14 cellular contexts compared by ENCODE assay signal in the genomic region with DNA sequence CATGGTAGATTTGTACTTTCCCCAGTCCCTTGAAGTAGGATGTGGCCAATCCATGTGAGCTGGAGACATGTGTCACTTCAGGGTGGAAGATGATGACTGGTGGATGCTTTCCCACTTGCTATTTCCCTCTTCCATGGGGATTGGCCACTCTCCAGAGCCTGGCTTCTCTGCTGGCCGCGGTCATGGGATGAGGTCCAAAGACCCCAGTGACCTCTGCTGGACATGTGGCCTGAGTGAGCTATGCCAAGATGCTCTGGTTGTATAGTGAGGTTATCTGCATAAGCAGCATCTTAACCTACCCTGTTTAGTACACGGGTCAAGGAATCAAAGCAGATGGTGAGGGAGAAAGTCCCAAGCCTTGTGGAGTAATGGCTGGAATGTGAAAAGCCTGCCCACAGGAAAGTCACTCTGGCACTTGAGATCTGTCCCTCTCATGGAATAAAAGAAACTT. TPM values are rescaled to one million over a fixed set of nuclear protein-coding genes. Genes with fewer than 3 reads are reported as not detected.
DNase-seq lines count a peak whose midpoint lies in the region; ATAC-seq and TF ChIP-seq lines count a peak whose summit lies in the region.
"Had no signal": no experiment of that assay in that cellular context is flagged by ENCODE, and none has a peak within 500 bp of the region (broad histone marks: within the 10 kb centered on the region; RNA-seq: fewer than 3 reads in every experiment).

No MANE protein-coding gene starts in this region.

- BruUV-seq in mammary epithelial cell (replicated peaks; lab: Mats Ljungman, UMichigan) = no TSS peak

- H3K4me3 ChIP-seq in mammary epithelial cell (replicated peaks in 1 of 3; ENCODE audit: insufficient read depth in 1 of 3, low read depth in 2 of 3, low read length in 3 of 3) (no peak overlapping the region), stomach smooth muscle (ENCODE audit: low read length in 2 of 2) (no peak overlapping the region), H7 (ENCODE audit: insufficient read depth, low read depth, low read length) (no peak overlapping the region), GM23338 (no peak overlapping the region)
- H3K4me3 ChIP-seq: SK-N-MC had no signal

- H3K4me1 ChIP-seq in mammary epithelial cell (ENCODE audit: insufficient read depth, low read length) = peaks cover 15% of the 10 kb centered on the region
- H3K4me1 ChIP-seq in stomach smooth muscle (ENCODE audit: control insufficient read depth, insufficient read depth, low read length) = peaks cover 45% of the 10 kb centered on the region
- peaks cover 18% of the 10 kb centered on the region for H3K4me1 ChIP-seq in GM23338 (ENCODE audit: insufficient read depth)

- dilution Hi-C loops in mammary epithelial cell (cut with HindIII; ENCODE audit: low sequenced_read_pairs) = loop anchor here (5.0 kb wide), 1 partner anchor 45 kb away; no protein-coding TSS in a partner anchor

- H3F3A ChIP-seq in GM23338 (replicated peaks; ENCODE audit: low read depth) = peaks cover 4% of the 10 kb centered on the region; the same call in 1 of the 2 replicates

- H3K79me2 ChIP-seq in mammary epithelial cell (ENCODE audit: insufficient read depth, low read length) (no peaks in the 10 kb centered on the region), GM23338 (replicated peaks; ENCODE audit: insufficient read depth) (no peaks in the 10 kb centered on the region; the same call in 1 of the 2 replicates)

- H3K4me1 Mint-ChIP-seq in GM23338 = peaks cover 16% of the 10 kb centered on the region
- H3K4me1 Mint-ChIP-seq: CD4-positive, CD25-positive, alpha-beta regulatory T cell; endodermal cell had no signal

- peak; percentile 74 for DNase-seq in LHCN-M2 (ENCODE audit: low read depth)
- no peak for DNase-seq in mammary epithelial cell
- DNase-seq in kidney tubule cell (ENCODE audit: low spot score) = peak; percentile 15
- no peak for DNase-seq in H7
- no peak for DNase-seq in NCI-H1092 (lab: John Stamatoyannopoulos, UW)
- no peak for DNase-seq in NCI-H2171 treated with DMSO at 0.1 percent for 48 hours (lab: John Stamatoyannopoulos, UW)
- no peak for DNase-seq in GM23338 (ENCODE audit: low spot score)
- DNase-seq: CD4-positive, CD25-positive, alpha-beta regulatory T cell; endodermal cell; NCI-H1694; NCI-H82 had no signal

- no peaks in the 10 kb centered on the region for H3K9me2 ChIP-seq in GM23338 (ENCODE audit: insufficient read depth)

- no peak overlapping the region for H3K27ac Mint-ChIP-seq in GM23338
- H3K27ac Mint-ChIP-seq: CD4-positive, CD25-positive, alpha-beta regulatory T cell; endodermal cell; stimulated activated naive CD8-positive, alpha-beta T cell treated with anti-CD3 and anti-CD28 coated beads, Interleukin-15, Interleukin-2, amounts not matched to agents 100 ng/mL and 50 ng/mL, for 24 hours had no signal

- in situ Hi-C loops in mammary epithelial cell (cut with MboI; ENCODE audit: low sequenced_read_pairs in 2 of 2) = no loop called here

- H3K27me3 ChIP-seq in mammary epithelial cell (ENCODE audit: insufficient read depth, low read length) = no peaks in the 10 kb centered on the region
- H3K27me3 ChIP-seq in stomach smooth muscle (ENCODE audit: control insufficient read depth in 1 of 2, insufficient read depth in 2 of 2, low read length in 2 of 2) = no peaks in the 10 kb centered on the region
- no peaks in the 10 kb centered on the region for H3K27me3 ChIP-seq in H7 (ENCODE audit: control insufficient read depth, insufficient read depth, low read length)
- H3K27me3 ChIP-seq in GM23338 (ENCODE audit: insufficient read depth) = no peaks in the 10 kb centered on the region

- H3K36me3 Mint-ChIP-seq in GM23338 (ENCODE audit: low read depth) = peaks cover 36% of the 10 kb centered on the region
- H3K36me3 Mint-ChIP-seq: CD4-positive, CD25-positive, alpha-beta regulatory T cell had no signal

- 22% methylated on average over 3 of the region's 3 CpGs for WGBS in mammary epithelial cell (ENCODE audit: low coverage, missing lambda C conversion rate)

- peak overlapping the region; percentile 44 for H3K4me2 ChIP-seq in mammary epithelial cell (ENCODE audit: insufficient read depth, low read depth, low read length)
- H3K4me2 ChIP-seq in GM23338 = no peak overlapping the region

- intact Hi-C loops in mammary epithelial cell (cut with micrococcal nuclease) = no loop called here

- TF ChIP-seq CTCF in mammary epithelial cell (conservative IDR thresholded peaks at IDR 0.05 in 1 of 2, IDR thresholded peaks at IDR 0.05 in 1 of 2; ENCODE audit: extremely low read depth in 1 of 2, insufficient read depth in 1 of 2, low read depth in 1 of 2, low read length in 2 of 2) (no peak), GM23338 (conservative IDR thresholded peaks at IDR 0.05; ENCODE audit: low read depth in 2 of 2) (no peak)

- no peak overlapping the region for H3K4me3 Mint-ChIP-seq in GM23338
- H3K4me3 Mint-ChIP-seq: CD4-positive, CD25-positive, alpha-beta regulatory T cell; endodermal cell; stimulated activated naive CD8-positive, alpha-beta T cell treated with anti-CD3 and anti-CD28 coated beads, Interleukin-15, Interleukin-2, amounts not matched to agents 100 ng/mL and 50 ng/mL, for 24 hours had no signal

- CTCF ChIA-PET in mammary epithelial cell (lab: Charles Lee; ENCODE audit: low non-redundant PET) = no interaction called here

- H2AFZ ChIP-seq in mammary epithelial cell (ENCODE audit: low read depth, low read length) (peak overlapping the region; percentile 49), GM23338 (no peak overlapping the region)

- H3K36me3 ChIP-seq in mammary epithelial cell (ENCODE audit: insufficient read depth, low read length) (no peaks in the 10 kb centered on the region), stomach smooth muscle (ENCODE audit: control insufficient read depth in 2 of 2, insufficient read depth in 2 of 2, low read length in 2 of 2) (peaks cover 0 to 7% of the 10 kb centered on the region in 2 donors), H7 (replicated peaks; ENCODE audit: control insufficient read depth, insufficient read depth, low read length) (peaks cover 18% of the 10 kb centered on the region), GM23338 (ENCODE audit: insufficient read depth) (peaks cover 4% of the 10 kb centered on the region)

- H3K9ac ChIP-seq in mammary epithelial cell (ENCODE audit: insufficient read depth, low read length) = no peak overlapping the region
- H3K9ac ChIP-seq in stomach smooth muscle (ENCODE audit: low read length in 2 of 2) = no peak overlapping the region

- H4K20me1 ChIP-seq in mammary epithelial cell (ENCODE audit: insufficient read depth, low read length) (no peaks in the 10 kb centered on the region), GM23338 (replicated peaks; ENCODE audit: insufficient read depth) (peaks cover 7% of the 10 kb centered on the region; the same call in 1 of the 2 replicates)

- H3K9me3 ChIP-seq in mammary epithelial cell (replicated peaks; ENCODE audit: insufficient read depth, low read length) (no peaks in the 10 kb centered on the region), stomach smooth muscle (ENCODE audit: control insufficient read depth in 2 of 2, low read length in 2 of 2) (no peaks in the 10 kb centered on the region)

- no peak for ATAC-seq in GM23338

- H3K27me3 Mint-ChIP-seq in GM23338 (ENCODE audit: insufficient read depth, low read depth, poor library complexity) = peaks cover 5% of the 10 kb centered on the region

- H3K27ac ChIP-seq in mammary epithelial cell (ENCODE audit: insufficient read depth, low read depth, low read length) (no peak overlapping the region), stomach smooth muscle (ENCODE audit: low read length) (peak overlapping the region; percentile 46), GM23338 (ENCODE audit: low read depth) (no peak overlapping the region)
- H3K27ac ChIP-seq: SK-N-MC had no signal

- H3K9me3 Mint-ChIP-seq in GM23338 = no peaks in the 10 kb centered on the region; the same call in 2 of the 3 replicates
- H3K9me3 Mint-ChIP-seq: stimulated activated naive CD8-positive, alpha-beta T cell treated with anti-CD3 and anti-CD28 coated beads, Interleukin-15, Interleukin-2, amounts not matched to agents 100 ng/mL and 50 ng/mL, for 24 hours had no signal

TF ChIP-seq in GM23338, 12 proteins besides CTCF, POLR2A, EP300 and RAD21 (continues in another document):
- TF ChIP-seq JUNB (IDR thresholded peaks at IDR 0.05; ENCODE audit: unreplicated experiment) (no peak), EZH2 (IDR thresholded peaks at IDR 0.05; ENCODE audit: low read depth, unreplicated experiment) (no peak)
- TF ChIP-seq, protein P1, sequence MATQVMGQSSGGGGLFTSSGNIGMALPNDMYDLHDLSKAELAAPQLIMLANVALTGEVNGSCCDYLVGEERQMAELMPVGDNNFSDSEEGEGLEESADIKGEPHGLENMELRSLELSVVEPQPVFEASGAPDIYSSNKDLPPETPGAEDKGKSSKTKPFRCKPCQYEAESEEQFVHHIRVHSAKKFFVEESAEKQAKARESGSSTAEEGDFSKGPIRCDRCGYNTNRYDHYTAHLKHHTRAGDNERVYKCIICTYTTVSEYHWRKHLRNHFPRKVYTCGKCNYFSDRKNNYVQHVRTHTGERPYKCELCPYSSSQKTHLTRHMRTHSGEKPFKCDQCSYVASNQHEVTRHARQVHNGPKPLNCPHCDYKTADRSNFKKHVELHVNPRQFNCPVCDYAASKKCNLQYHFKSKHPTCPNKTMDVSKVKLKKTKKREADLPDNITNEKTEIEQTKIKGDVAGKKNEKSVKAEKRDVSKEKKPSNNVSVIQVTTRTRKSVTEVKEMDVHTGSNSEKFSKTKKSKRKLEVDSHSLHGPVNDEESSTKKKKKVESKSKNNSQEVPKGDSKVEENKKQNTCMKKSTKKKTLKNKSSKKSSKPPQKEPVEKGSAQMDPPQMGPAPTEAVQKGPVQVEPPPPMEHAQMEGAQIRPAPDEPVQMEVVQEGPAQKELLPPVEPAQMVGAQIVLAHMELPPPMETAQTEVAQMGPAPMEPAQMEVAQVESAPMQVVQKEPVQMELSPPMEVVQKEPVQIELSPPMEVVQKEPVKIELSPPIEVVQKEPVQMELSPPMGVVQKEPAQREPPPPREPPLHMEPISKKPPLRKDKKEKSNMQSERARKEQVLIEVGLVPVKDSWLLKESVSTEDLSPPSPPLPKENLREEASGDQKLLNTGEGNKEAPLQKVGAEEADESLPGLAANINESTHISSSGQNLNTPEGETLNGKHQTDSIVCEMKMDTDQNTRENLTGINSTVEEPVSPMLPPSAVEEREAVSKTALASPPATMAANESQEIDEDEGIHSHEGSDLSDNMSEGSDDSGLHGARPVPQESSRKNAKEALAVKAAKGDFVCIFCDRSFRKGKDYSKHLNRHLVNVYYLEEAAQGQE (IDR thresholded peaks at IDR 0.05; ENCODE audit: unreplicated experiment) = no peak

RNA-seq across cellular contexts. Expression of a gene that starts 47.1 kb away (rescaled TPM):
- total RNA-seq in LHCN-M2 (2014; rRNA removed) (23.1 and 25.9 TPM in 2 replicates), mammary epithelial cell (10 to 100 TPM; 19.2 to 25.1 TPM)
- 36.7 TPM for polyA plus RNA-seq in LHCN-M2 (2012)
- polyA plus RNA-seq in mammary epithelial cell (14.1 TPM), GM23338 (2016; fragmentation: Nextera tagmentation; extraction: Ambion mirVana) (40.2 and 48.0 TPM in 2 replicates)
- 33.7 TPM for polyA minus RNA-seq in mammary epithelial cell
- 36.7 and 47.7 TPM in 2 replicates for total RNA-seq in H7 (2014; rRNA removed; shearing (Covaris generic))
- total RNA-seq in GM23338 (2014; rRNA removed; shearing (Covaris generic)) = 50.1 and 52.5 TPM in 2 replicates
- polyA plus RNA-seq: CD4-positive, CD25-positive, alpha-beta regulatory T cell had no signal

Comparison
In these comparisons a context has a peak if more than half of its experiments do, and no peak if none do; other contexts are left out.
1. DNase-seq: peak in LHCN-M2 (single experiment) and kidney tubule cell (single experiment); none in mammary epithelial cell (single experiment), H7 (single experiment), NCI-H1092 (single experiment), NCI-H2171 treated with DMSO at 0.1 percent for 48 hours (single experiment) and GM23338 (single experiment).